Comparison of ENCODE assay signal across 33 cellular contexts in genomic region chr12:30678221-30678620, GRCh38. TPM values are rescaled to one million over a fixed set of nuclear protein-coding genes. Genes with fewer than 3 reads are reported as not detected.
DNase-seq lines count a peak whose midpoint lies in the region; ATAC-seq and TF ChIP-seq lines count a peak whose summit lies in the region.
"Had no signal": no experiment of that assay in that cellular context is flagged by ENCODE, and none has a peak within 500 bp of the region (broad histone marks: within the 10 kb centered on the region; RNA-seq: fewer than 3 reads in every experiment).

No MANE protein-coding gene starts in this region.

- no peaks in the 10 kb centered on the region for H3K27me3 Mint-ChIP-seq in dendritic cell treated with granulocyte-macrophage colony-stimulating factor and Interleukin-4, amounts not matched to agents 40 ng/mL and 50 ng/mL, for 4 days
- no peaks in the 10 kb centered on the region for H3K27me3 Mint-ChIP-seq in activated naive CD4-positive, alpha-beta T cell treated with anti-CD3 and anti-CD28 coated beads, Interleukin-2, amount 10 ng/mL, durations not matched to agents 7 days and 5 days
- H3K27me3 Mint-ChIP-seq: B cell; CD4-positive, alpha-beta memory T cell; CD4-positive, alpha-beta T cell; CD4-positive, CD25-positive, alpha-beta regulatory T cell; CD8-positive, alpha-beta memory T cell had no signal

- TF ChIP-seq CTCF in neutrophil (IDR thresholded peaks at IDR 0.05) = no peak

- DNase-seq in trophoblast cell = peak; percentile 76 to 85
- DNase-seq in NCI-H187 (lab: John Stamatoyannopoulos, UW) = no peak
- no peak for DNase-seq in activated naive CD4-positive, alpha-beta T cell treated with anti-CD3 and anti-CD28 coated beads, Interleukin-2, amount 10 ng/mL, durations not matched to agents 7 days and 5 days
- DNase-seq: 8988T; ACHN; AML-193; BE2C; C1 segment of cervical spinal cord; Caco-2; Calu3; CD4-positive, alpha-beta memory T cell; CD4-positive, alpha-beta T cell; CD4-positive, CD25-positive, alpha-beta regulatory T cell; CD8-positive, alpha-beta memory T cell; CD8-positive, alpha-beta T cell; COR-L47; DMS 273 treated with DMSO at 0.1 percent for 48 hours; DMS153; DMS53; DMS79; DMS79 treated with DMSO at 0.1 percent for 48 hours; DND-41; EL had no signal

- H4K91ac ChIP-seq in trophoblast cell (ENCODE audit: low read depth, low read length) = no peak overlapping the region

- no peak overlapping the region for H3K4ac ChIP-seq in trophoblast cell (ENCODE audit: low read depth, low read length)

- H3K79me1 ChIP-seq in trophoblast cell (ENCODE audit: low read length) = no peaks in the 10 kb centered on the region

- H3K4me1 ChIP-seq in neutrophil (ENCODE audit: control insufficient read depth in 1 of 2, insufficient read depth in 1 of 2, low read depth in 1 of 2, low read length in 1 of 2) (peaks cover 41 to 43% of the 10 kb centered on the region in 2 experiments), trophoblast cell (ENCODE audit: control insufficient read depth in 1 of 2, insufficient read depth in 2 of 2, low read length in 2 of 2) (no peaks in the 10 kb centered on the region)
- H3K4me1 ChIP-seq: A549, BE2C, BLaER1, Caco-2 had no signal

- H3K27me3 ChIP-seq in neutrophil = no peaks in the 10 kb centered on the region
- no peaks in the 10 kb centered on the region for H3K27me3 ChIP-seq in trophoblast cell (ENCODE audit: insufficient read depth, low read length)
- H3K27me3 ChIP-seq: BE2C; BLaER1; BLaER1 treated with 17β-estradiol and CSF1 and Interleukin-3, amounts not matched to agents 10 nM and 100 nM had no signal

- H2BK5ac ChIP-seq in trophoblast cell (ENCODE audit: low read depth, low read length, poor library complexity) = no peak overlapping the region

- H3K4me2 ChIP-seq in trophoblast cell (ENCODE audit: low read length) = no peak overlapping the region
- H3K4me2 ChIP-seq: A549, BLaER1 had no signal

- peaks cover 28% of the 10 kb centered on the region for H3K4me1 Mint-ChIP-seq in dendritic cell treated with granulocyte-macrophage colony-stimulating factor and Interleukin-4, amounts not matched to agents 40 ng/mL and 50 ng/mL, for 4 days (ENCODE audit: low read depth)
- H3K4me1 Mint-ChIP-seq in activated naive CD4-positive, alpha-beta T cell treated with anti-CD3 and anti-CD28 coated beads, Interleukin-2, amount 10 ng/mL, durations not matched to agents 7 days and 5 days = no peaks in the 10 kb centered on the region
- H3K4me1 Mint-ChIP-seq: B cell; CD8-positive, alpha-beta memory T cell had no signal

- H4K12ac ChIP-seq in trophoblast cell (ENCODE audit: low read depth, low read length) = no peak overlapping the region

- H3K9ac ChIP-seq in trophoblast cell (ENCODE audit: low read length) = no peak overlapping the region
- H3K9ac ChIP-seq: BLaER1; BLaER1 treated with 17β-estradiol and CSF1 and Interleukin-3, amounts not matched to agents 10 nM and 100 nM had no signal

- no peak for ATAC-seq in GM21390 (IDR thresholded peaks at IDR 0.05; ENCODE audit: unreplicated experiment)
- ATAC-seq: A549; CD8-positive, alpha-beta T cell had no signal

- H3K14ac ChIP-seq in trophoblast cell (ENCODE audit: low read length) = no peak overlapping the region

- intact Hi-C loops in dendritic cell treated with granulocyte-macrophage colony-stimulating factor and Interleukin-4, amounts not matched to agents 40 ng/mL and 50 ng/mL, for 4 days (cut with micrococcal nuclease) = loop anchor here (2.0 to 5.0 kb wide), 2 partner anchors 17 to 74 kb away; partner anchors contain the start of genes CAPRIN2 and IPO8

- H2BK120ac ChIP-seq in trophoblast cell (ENCODE audit: insufficient read depth, low read length, poor library complexity) = no peak overlapping the region

- H3K27ac Mint-ChIP-seq in dendritic cell treated with granulocyte-macrophage colony-stimulating factor and Interleukin-4, amounts not matched to agents 40 ng/mL and 50 ng/mL, for 4 days = peak overlapping the region; percentile 59
- H3K27ac Mint-ChIP-seq in activated naive CD4-positive, alpha-beta T cell treated with anti-CD3 and anti-CD28 coated beads, Interleukin-2, amount 10 ng/mL, durations not matched to agents 7 days and 5 days = no peak overlapping the region
- H3K27ac Mint-ChIP-seq: B cell; CD4-positive, alpha-beta memory T cell; CD4-positive, alpha-beta T cell; CD4-positive, CD25-positive, alpha-beta regulatory T cell; CD8-positive, alpha-beta memory T cell; CD8-positive, alpha-beta T cell had no signal

- H4K8ac ChIP-seq in trophoblast cell (ENCODE audit: low read depth, low read length) = no peak overlapping the region

- no peak overlapping the region for H2AK5ac ChIP-seq in trophoblast cell (ENCODE audit: low read length)

- H3K4me3 ChIP-seq in neutrophil (ENCODE audit: low read depth in 1 of 2, low read length in 1 of 2) (no peak overlapping the region), trophoblast cell (ENCODE audit: low read depth, low read length) (no peak overlapping the region)
- H3K4me3 ChIP-seq: A549; BLaER1; BLaER1 treated with 17β-estradiol and CSF1 and Interleukin-3, amounts not matched to agents 10 nM and 100 nM had no signal

- no peaks in the 10 kb centered on the region for H3K9me3 ChIP-seq in neutrophil
- no peaks in the 10 kb centered on the region for H3K9me3 ChIP-seq in trophoblast cell (ENCODE audit: insufficient read depth, low read depth, low read length)
- H3K9me3 ChIP-seq: A549; BE2C; BLaER1; BLaER1 treated with 17β-estradiol and CSF1 and Interleukin-3, amounts not matched to agents 10 nM and 100 nM; Caco-2 had no signal

- H3K36me3 ChIP-seq in neutrophil (peaks cover 23% of the 10 kb centered on the region), trophoblast cell (ENCODE audit: control insufficient read depth in 1 of 2, insufficient read depth in 2 of 2, low read length in 2 of 2) (peaks cover 3 to 4% of the 10 kb centered on the region in 2 experiments)

- H3K18ac ChIP-seq in trophoblast cell (ENCODE audit: low read length) = no peak overlapping the region

- CTCF ChIA-PET in activated naive CD4-positive, alpha-beta T cell treated with anti-CD3 and anti-CD28 coated beads, Interleukin-2, amount 10 ng/mL, durations not matched to agents 7 days and 5 days (lab: Charles Lee) = no interaction called here

- H3K36me3 Mint-ChIP-seq in dendritic cell treated with granulocyte-macrophage colony-stimulating factor and Interleukin-4, amounts not matched to agents 40 ng/mL and 50 ng/mL, for 4 days (ENCODE audit: low read depth) = peaks cover 39% of the 10 kb centered on the region
- H3K36me3 Mint-ChIP-seq in activated naive CD4-positive, alpha-beta T cell treated with anti-CD3 and anti-CD28 coated beads, Interleukin-2, amount 10 ng/mL, durations not matched to agents 7 days and 5 days = peaks cover 41% of the 10 kb centered on the region

- WGBS in trophoblast cell (ENCODE audit: extremely low coverage, insufficient coverage, insufficient read length) = no CpG with 5 or more reads among the region's 1 CpG

- H2BK12ac ChIP-seq in trophoblast cell (ENCODE audit: low read length) = no peak overlapping the region

- H3K27ac ChIP-seq in neutrophil (peak overlapping the region; percentile 76), trophoblast cell (ENCODE audit: low read depth, low read length) (no peak overlapping the region)
- H3K27ac ChIP-seq: 22Rv1, A549, BLaER1, C4-2B had no signal

- no peaks in the 10 kb centered on the region for H3K9me3 Mint-ChIP-seq in dendritic cell treated with granulocyte-macrophage colony-stimulating factor and Interleukin-4, amounts not matched to agents 40 ng/mL and 50 ng/mL, for 4 days
- no peaks in the 10 kb centered on the region for H3K9me3 Mint-ChIP-seq in activated naive CD4-positive, alpha-beta T cell treated with anti-CD3 and anti-CD28 coated beads, Interleukin-2, amount 10 ng/mL, durations not matched to agents 7 days and 5 days
- H3K9me3 Mint-ChIP-seq: CD14-positive monocyte; CD4-positive, alpha-beta memory T cell; CD4-positive, alpha-beta T cell; CD4-positive, CD25-positive, alpha-beta regulatory T cell; CD8-positive, alpha-beta memory T cell; CD8-positive, alpha-beta T cell had no signal

- H2AFZ ChIP-seq in trophoblast cell (ENCODE audit: insufficient read depth, low read length, poor library complexity) = no peak overlapping the region

- no peaks in the 10 kb centered on the region for H3K79me2 ChIP-seq in trophoblast cell (ENCODE audit: control insufficient read depth, insufficient read depth, low read length, poor library complexity)

- H3K23ac ChIP-seq in trophoblast cell (ENCODE audit: low read length) = no peak overlapping the region

- H3K4me3 Mint-ChIP-seq in dendritic cell treated with granulocyte-macrophage colony-stimulating factor and Interleukin-4, amounts not matched to agents 40 ng/mL and 50 ng/mL, for 4 days = no peak overlapping the region
- no peak overlapping the region for H3K4me3 Mint-ChIP-seq in activated naive CD4-positive, alpha-beta T cell treated with anti-CD3 and anti-CD28 coated beads, Interleukin-2, amount 10 ng/mL, durations not matched to agents 7 days and 5 days
- H3K4me3 Mint-ChIP-seq: B cell; CD4-positive, alpha-beta memory T cell; CD4-positive, alpha-beta T cell; CD4-positive, CD25-positive, alpha-beta regulatory T cell; CD8-positive, alpha-beta memory T cell; CD8-positive, alpha-beta T cell had no signal

RNA-seq across cellular contexts. Expression of gene IPO8, which starts 17.4 kb away (rescaled TPM):
- polyA plus RNA-seq in trophoblast cell (2013) = 16.2 and 16.7 TPM in 2 replicates

Comparison
In these comparisons a context has a peak if more than half of its experiments do, and no peak if none do; other contexts are left out.
1. DNase-seq: peak in trophoblast cell (2 of 2); none in NCI-H187 (0 of 2) and activated naive CD4-positive, alpha-beta T cell treated with anti-CD3 and anti-CD28 coated beads, Interleukin-2, amount 10 ng/mL, durations not matched to agents 7 days and 5 days (single experiment).